In the genomic region with DNA sequence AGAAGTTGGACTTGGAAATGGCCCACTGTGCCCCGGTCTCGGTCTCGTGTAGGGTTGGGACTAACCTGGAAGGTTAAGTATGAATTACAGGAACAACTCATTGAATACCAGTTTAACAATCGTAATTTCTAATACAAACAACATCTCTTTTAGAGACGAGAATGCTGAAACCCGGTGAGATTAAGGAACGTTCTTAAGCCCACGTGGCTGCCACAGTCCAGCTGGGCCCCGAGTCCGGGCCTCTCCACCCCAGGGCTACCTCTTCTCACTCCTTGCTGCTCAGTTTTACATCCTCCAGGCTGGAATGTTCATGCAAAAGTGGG, we compare ENCODE assay signal across 1 cellular context.
TF ChIP-seq lines count a peak whose summit lies in the region.

No MANE protein-coding gene starts in this region.

TF ChIP-seq in H1, 55 proteins besides CTCF, POLR2A, EP300 and RAD21:
- TF ChIP-seq POLR2AphosphoS5 (IDR thresholded peaks at IDR 0.05; ENCODE audit: low read depth, low read length), result no peak
- no peak for TF ChIP-seq NRF1 (IDR thresholded peaks at IDR 0.05; ENCODE audit: low read depth, low read length)
- TF ChIP-seq, protein P1, sequence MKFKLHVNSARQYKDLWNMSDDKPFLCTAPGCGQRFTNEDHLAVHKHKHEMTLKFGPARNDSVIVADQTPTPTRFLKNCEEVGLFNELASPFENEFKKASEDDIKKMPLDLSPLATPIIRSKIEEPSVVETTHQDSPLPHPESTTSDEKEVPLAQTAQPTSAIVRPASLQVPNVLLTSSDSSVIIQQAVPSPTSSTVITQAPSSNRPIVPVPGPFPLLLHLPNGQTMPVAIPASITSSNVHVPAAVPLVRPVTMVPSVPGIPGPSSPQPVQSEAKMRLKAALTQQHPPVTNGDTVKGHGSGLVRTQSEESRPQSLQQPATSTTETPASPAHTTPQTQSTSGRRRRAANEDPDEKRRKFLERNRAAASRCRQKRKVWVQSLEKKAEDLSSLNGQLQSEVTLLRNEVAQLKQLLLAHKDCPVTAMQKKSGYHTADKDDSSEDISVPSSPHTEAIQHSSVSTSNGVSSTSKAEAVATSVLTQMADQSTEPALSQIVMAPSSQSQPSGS (IDR thresholded peaks at IDR 0.05; ENCODE audit: low read length), result no peak
TF ChIP-seq in H1: peak in this region for 0.
